In the genomic region with DNA sequence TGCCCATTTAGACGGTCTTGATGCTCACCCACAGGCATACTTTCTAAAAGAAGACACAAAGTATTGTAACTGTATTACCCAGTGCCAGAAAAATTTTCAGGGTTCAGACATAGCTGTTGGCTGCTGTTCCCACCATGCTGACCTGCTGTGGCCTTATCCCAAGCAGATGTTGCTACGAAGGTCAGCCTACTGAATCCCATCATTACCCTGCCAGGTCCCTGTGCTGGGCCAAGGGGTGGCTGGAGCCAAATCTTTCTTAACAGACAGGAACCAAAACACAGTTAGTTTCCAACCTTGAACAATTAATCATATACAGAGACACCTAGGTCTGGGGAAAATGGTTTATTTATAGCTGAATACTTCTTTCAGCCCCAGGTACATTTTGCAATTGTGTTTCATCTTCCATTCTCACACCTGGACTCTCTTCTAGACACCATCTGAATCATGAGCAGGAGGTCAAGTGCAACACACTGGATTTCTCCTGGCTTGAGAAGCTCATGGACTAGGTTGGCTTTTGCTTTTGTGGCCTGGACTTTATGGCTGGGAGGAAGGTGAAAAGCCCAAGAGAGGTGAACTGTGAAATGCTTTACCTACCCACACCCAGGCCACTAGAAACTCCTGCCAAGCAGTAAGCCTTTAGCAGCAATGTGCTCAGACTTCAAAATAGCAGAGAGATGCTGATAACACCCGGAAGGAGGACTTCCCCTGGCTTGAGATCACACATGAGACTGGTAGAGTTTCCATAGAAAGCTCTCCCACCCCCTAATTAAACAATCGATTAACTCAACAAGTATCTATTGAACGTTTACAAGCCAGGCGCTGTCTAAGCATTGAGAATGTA, we compare ENCODE assay signal across 23 cellular contexts.
"Had no signal": no experiment of that assay in that cellular context is flagged by ENCODE, and none has a peak within 500 bp of the region (broad histone marks: within the 10 kb centered on the region; RNA-seq: fewer than 3 reads in every experiment).

No MANE protein-coding gene starts in this region.

- H3K27ac ChIP-seq: cardiac muscle cell, thoracic aorta, upper lobe of left lung had no signal

- H3K4me1 ChIP-seq: upper lobe of left lung had no signal

- H3K36me3 ChIP-seq: cardiac muscle cell, thoracic aorta, upper lobe of left lung had no signal

- DNase-seq: activated CD4-positive, alpha-beta T cell treated with anti-CD3 and anti-CD28 coated beads for 4 hours; activated CD4-positive, alpha-beta T cell treated with anti-CD3 and anti-CD28 coated beads, Interleukin-2, amount 50 U/mL, for 48 hours; activated CD4-positive, CD25-positive, alpha-beta regulatory T cell; activated CD8-positive, alpha-beta memory T cell treated with anti-CD3 and anti-CD28 coated beads, Interleukin-2, amount 50 U/mL, for 48 hours; activated naive CD4-positive, alpha-beta T cell treated with Interleukin-2 at 50 U/mL for 16 hours; activated naive CD8-positive, alpha-beta T cell treated with anti-CD3 and anti-CD28 coated beads for 36 hours; activated T-cell treated with anti-CD3 and anti-CD28 coated beads, Interleukin-2, amount 50 U/mL, for 4 hours; amniotic stem cell; effector CD4-positive, alpha-beta T cell; foreskin fibroblast; left cardiac atrium; naive thymus-derived CD4-positive, alpha-beta T cell; occipital lobe; posterior cingulate gyrus; stimulated activated CD4-positive, alpha-beta T cell treated with anti-CD3 and anti-CD28 coated beads, Interleukin-4, amount 100 ng/mL, for 1 hour; stimulated activated naive CD4-positive, alpha-beta T cell; T-helper 17 cell; upper lobe of left lung had no signal

- ATAC-seq: activated T-cell treated with anti-CD3 and anti-CD28 coated beads, Interleukin-2, amount 50 U/mL, for 4 hours; naive thymus-derived CD4-positive, alpha-beta T cell; T-helper 17 cell had no signal

- H3K9me3 ChIP-seq: thoracic aorta, upper lobe of left lung had no signal

- H3K4me3 ChIP-seq: cardiac muscle cell, lung, thoracic aorta, upper lobe of left lung had no signal

- H3K27me3 ChIP-seq: cardiac muscle cell, upper lobe of left lung had no signal

- FAIRE-seq: endometrium, islet of Langerhans had no signal
